2 cellular contexts compared by ENCODE assay signal in the genomic region with DNA sequence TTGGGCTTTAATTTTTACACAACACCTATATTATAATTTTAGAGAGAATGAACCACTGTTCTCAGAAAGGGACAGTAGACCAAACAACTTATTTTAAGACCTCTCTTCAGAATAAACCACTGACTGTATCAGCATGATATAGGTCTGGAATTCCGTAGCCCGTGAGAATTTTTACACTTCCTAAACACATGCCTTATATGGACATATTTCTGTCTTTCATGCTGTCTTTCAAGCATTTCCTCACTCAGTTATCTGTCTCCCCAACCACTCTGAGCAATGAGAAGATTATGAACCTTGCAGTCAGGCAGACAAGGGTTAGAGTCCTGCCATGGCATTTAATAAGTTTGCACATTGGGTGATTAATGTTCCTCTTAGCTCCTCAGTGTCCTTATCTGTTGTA.
TF ChIP-seq lines count a peak whose summit lies in the region.

No MANE protein-coding gene starts in this region.

TF ChIP-seq in GM23338, 12 proteins besides CTCF, POLR2A, EP300 and RAD21 (continues in another document):
- TF ChIP-seq ZNF331 (CRISPR knock-in tag; IDR thresholded peaks at IDR 0.05; ENCODE audit: low read depth) (no peak), NANOG (IDR thresholded peaks at IDR 0.05; ENCODE audit: borderline replicate concordance) (no peak), EZH2phosphoT487 (IDR thresholded peaks at IDR 0.05; ENCODE audit: unreplicated experiment) (no peak), ZNF114 (CRISPR knock-in tag; IDR thresholded peaks at IDR 0.05) (no peak), STAT1 (IDR thresholded peaks at IDR 0.05; ENCODE audit: unreplicated experiment) (no peak), EZH2 (IDR thresholded peaks at IDR 0.05; ENCODE audit: low read depth, unreplicated experiment) (no peak), JUNB (IDR thresholded peaks at IDR 0.05; ENCODE audit: unreplicated experiment) (no peak)
- TF ChIP-seq, protein P1, sequence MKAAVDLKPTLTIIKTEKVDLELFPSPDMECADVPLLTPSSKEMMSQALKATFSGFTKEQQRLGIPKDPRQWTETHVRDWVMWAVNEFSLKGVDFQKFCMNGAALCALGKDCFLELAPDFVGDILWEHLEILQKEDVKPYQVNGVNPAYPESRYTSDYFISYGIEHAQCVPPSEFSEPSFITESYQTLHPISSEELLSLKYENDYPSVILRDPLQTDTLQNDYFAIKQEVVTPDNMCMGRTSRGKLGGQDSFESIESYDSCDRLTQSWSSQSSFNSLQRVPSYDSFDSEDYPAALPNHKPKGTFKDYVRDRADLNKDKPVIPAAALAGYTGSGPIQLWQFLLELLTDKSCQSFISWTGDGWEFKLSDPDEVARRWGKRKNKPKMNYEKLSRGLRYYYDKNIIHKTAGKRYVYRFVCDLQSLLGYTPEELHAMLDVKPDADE (IDR thresholded peaks at IDR 0.05) = no peak
- TF ChIP-seq, protein P2, sequence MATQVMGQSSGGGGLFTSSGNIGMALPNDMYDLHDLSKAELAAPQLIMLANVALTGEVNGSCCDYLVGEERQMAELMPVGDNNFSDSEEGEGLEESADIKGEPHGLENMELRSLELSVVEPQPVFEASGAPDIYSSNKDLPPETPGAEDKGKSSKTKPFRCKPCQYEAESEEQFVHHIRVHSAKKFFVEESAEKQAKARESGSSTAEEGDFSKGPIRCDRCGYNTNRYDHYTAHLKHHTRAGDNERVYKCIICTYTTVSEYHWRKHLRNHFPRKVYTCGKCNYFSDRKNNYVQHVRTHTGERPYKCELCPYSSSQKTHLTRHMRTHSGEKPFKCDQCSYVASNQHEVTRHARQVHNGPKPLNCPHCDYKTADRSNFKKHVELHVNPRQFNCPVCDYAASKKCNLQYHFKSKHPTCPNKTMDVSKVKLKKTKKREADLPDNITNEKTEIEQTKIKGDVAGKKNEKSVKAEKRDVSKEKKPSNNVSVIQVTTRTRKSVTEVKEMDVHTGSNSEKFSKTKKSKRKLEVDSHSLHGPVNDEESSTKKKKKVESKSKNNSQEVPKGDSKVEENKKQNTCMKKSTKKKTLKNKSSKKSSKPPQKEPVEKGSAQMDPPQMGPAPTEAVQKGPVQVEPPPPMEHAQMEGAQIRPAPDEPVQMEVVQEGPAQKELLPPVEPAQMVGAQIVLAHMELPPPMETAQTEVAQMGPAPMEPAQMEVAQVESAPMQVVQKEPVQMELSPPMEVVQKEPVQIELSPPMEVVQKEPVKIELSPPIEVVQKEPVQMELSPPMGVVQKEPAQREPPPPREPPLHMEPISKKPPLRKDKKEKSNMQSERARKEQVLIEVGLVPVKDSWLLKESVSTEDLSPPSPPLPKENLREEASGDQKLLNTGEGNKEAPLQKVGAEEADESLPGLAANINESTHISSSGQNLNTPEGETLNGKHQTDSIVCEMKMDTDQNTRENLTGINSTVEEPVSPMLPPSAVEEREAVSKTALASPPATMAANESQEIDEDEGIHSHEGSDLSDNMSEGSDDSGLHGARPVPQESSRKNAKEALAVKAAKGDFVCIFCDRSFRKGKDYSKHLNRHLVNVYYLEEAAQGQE (IDR thresholded peaks at IDR 0.05; ENCODE audit: unreplicated experiment) = no peak
- TF ChIP-seq, protein P3, sequence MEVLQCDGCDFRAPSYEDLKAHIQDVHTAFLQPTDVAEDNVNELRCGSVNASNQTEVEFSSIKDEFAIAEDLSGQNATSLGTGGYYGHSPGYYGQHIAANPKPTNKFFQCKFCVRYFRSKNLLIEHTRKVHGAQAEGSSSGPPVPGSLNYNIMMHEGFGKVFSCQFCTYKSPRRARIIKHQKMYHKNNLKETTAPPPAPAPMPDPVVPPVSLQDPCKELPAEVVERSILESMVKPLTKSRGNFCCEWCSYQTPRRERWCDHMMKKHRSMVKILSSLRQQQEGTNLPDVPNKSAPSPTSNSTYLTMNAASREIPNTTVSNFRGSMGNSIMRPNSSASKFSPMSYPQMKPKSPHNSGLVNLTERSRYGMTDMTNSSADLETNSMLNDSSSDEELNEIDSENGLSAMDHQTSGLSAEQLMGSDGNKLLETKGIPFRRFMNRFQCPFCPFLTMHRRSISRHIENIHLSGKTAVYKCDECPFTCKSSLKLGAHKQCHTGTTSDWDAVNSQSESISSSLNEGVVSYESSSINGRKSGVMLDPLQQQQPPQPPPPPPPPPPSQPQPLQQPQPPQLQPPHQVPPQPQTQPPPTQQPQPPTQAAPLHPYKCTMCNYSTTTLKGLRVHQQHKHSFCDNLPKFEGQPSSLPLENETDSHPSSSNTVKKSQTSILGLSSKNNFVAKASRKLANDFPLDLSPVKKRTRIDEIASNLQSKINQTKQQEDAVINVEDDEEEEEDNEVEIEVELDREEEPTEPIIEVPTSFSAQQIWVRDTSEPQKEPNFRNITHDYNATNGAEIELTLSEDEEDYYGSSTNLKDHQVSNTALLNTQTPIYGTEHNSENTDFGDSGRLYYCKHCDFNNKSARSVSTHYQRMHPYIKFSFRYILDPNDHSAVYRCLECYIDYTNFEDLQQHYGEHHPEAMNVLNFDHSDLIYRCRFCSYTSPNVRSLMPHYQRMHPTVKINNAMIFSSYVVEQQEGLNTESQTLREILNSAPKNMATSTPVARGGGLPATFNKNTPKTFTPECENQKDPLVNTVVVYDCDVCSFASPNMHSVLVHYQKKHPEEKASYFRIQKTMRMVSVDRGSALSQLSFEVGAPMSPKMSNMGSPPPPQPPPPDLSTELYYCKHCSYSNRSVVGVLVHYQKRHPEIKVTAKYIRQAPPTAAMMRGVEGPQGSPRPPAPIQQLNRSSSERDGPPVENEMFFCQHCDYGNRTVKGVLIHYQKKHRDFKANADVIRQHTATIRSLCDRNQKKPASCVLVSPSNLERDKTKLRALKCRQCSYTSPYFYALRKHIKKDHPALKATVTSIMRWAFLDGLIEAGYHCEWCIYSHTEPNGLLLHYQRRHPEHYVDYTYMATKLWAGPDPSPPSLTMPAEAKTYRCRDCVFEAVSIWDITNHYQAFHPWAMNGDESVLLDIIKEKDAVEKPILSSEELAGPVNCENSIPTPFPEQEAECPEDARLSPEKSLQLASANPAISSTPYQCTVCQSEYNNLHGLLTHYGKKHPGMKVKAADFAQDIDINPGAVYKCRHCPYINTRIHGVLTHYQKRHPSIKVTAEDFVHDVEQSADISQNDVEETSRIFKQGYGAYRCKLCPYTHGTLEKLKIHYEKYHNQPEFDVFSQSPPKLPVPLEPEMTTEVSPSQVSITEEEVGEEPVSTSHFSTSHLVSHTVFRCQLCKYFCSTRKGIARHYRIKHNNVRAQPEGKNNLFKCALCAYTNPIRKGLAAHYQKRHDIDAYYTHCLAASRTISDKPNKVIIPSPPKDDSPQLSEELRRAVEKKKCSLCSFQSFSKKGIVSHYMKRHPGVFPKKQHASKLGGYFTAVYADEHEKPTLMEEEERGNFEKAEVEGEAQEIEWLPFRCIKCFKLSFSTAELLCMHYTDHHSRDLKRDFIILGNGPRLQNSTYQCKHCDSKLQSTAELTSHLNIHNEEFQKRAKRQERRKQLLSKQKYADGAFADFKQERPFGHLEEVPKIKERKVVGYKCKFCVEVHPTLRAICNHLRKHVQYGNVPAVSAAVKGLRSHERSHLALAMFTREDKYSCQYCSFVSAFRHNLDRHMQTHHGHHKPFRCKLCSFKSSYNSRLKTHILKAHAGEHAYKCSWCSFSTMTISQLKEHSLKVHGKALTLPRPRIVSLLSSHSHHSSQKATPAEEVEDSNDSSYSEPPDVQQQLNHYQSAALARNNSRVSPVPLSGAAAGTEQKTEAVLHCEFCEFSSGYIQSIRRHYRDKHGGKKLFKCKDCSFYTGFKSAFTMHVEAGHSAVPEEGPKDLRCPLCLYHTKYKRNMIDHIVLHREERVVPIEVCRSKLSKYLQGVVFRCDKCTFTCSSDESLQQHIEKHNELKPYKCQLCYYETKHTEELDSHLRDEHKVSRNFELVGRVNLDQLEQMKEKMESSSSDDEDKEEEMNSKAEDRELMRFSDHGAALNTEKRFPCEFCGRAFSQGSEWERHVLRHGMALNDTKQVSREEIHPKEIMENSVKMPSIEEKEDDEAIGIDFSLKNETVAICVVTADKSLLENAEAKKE (CRISPR knock-in tag; IDR thresholded peaks at IDR 0.05) = no peak

TF ChIP-seq in H1, 55 proteins besides CTCF, POLR2A, EP300 and RAD21:
- TF ChIP-seq BRCA1 (IDR thresholded peaks at IDR 0.05; ENCODE audit: low read depth, low read length) = no peak
- TF ChIP-seq SRF (IDR thresholded peaks at IDR 0.05; ENCODE audit: low read depth, low read length) = peak; percentile 59; the same call in 1 of the 2 replicates
- no peak for TF ChIP-seq JUND (IDR thresholded peaks at IDR 0.05; ENCODE audit: low read length)
- no peak for TF ChIP-seq NANOG (IDR thresholded peaks at IDR 0.05; ENCODE audit: insufficient read depth, low read depth, low read length, poor library complexity, severe bottlenecking)
- TF ChIP-seq CTBP2 (IDR thresholded peaks at IDR 0.05; ENCODE audit: borderline replicate concordance, insufficient read depth, insufficient read length, low read length) = no peak
- no peak for TF ChIP-seq POLR2AphosphoS5 (IDR thresholded peaks at IDR 0.05; ENCODE audit: low read depth, low read length)
